In genomic region chr10:80528901-80529300, GRCh38 we compare ENCODE assay signal across 16 cellular contexts. TPM values are rescaled to one million over a fixed set of nuclear protein-coding genes. Genes with fewer than 3 reads are reported as not detected.
A peak's percentile ranks its signal among the peaks of the same experiment; 100 is the strongest.
DNase-seq lines count a peak whose midpoint lies in the region; ATAC-seq and TF ChIP-seq lines count a peak whose summit lies in the region.
"Had no signal": no experiment of that assay in that cellular context is flagged by ENCODE, and none has a peak within 500 bp of the region (broad histone marks: within the 10 kb centered on the region; RNA-seq: fewer than 3 reads in every experiment).

No MANE protein-coding gene starts in this region.

- TF ChIP-seq CTCF in heart left ventricle (IDR thresholded peaks at IDR 0.05): no peak
- TF ChIP-seq CTCF in activated CD8-positive, alpha-beta T cell treated with anti-CD3 and anti-CD28 coated beads for 36 hours (IDR thresholded peaks at IDR 0.05): no peak

- no peaks in the 10 kb centered on the region for H3K9me3 Mint-ChIP-seq in activated CD8-positive, alpha-beta T cell treated with anti-CD3 and anti-CD28 coated beads for 36 hours

- H3K4me3 ChIP-seq in heart left ventricle (no peak overlapping the region), thymus (ENCODE audit: low read length) (no peak overlapping the region)

- H3K27me3 Mint-ChIP-seq in activated CD8-positive, alpha-beta T cell treated with anti-CD3 and anti-CD28 coated beads for 36 hours: no peaks in the 10 kb centered on the region

- H3K27me3 ChIP-seq in heart left ventricle: no peaks in the 10 kb centered on the region
- no peaks in the 10 kb centered on the region for H3K27me3 ChIP-seq in layer of hippocampus (ENCODE audit: control insufficient read depth, insufficient read depth, low read length)
- H3K27me3 ChIP-seq in thymus (ENCODE audit: control insufficient read depth, insufficient read depth): no peaks in the 10 kb centered on the region
- H3K27me3 ChIP-seq: foreskin keratinocyte had no signal

- intact Hi-C loops in heart left ventricle (cut with DNase I) (no loop called here), Right ventricle myocardium superior (cut with DNase I) (no loop called here)
- intact Hi-C loops in activated CD8-positive, alpha-beta T cell treated with anti-CD3 and anti-CD28 coated beads for 36 hours (cut with micrococcal nuclease): no loop called here

- H3K4me3 Mint-ChIP-seq in activated CD8-positive, alpha-beta T cell treated with anti-CD3 and anti-CD28 coated beads for 36 hours: no peak overlapping the region

- POLR2A ChIA-PET in activated CD8-positive, alpha-beta T cell treated with anti-CD3 and anti-CD28 coated beads for 36 hours (lab: Charles Lee): no interaction called here

- CTCF ChIA-PET in activated CD8-positive, alpha-beta T cell treated with anti-CD3 and anti-CD28 coated beads for 36 hours (lab: Charles Lee): interaction anchor here (1.6 to 2.7 kb wide), 4 partner anchors 17 to 151 kb away, joined by 5 to 16 read pairs (median 6); no protein-coding TSS in a partner anchor

- TF ChIP-seq POLR2A in heart left ventricle (IDR thresholded peaks at IDR 0.05): no peak

- ATAC-seq in heart left ventricle (no peak), Right ventricle myocardium superior (ENCODE audit: poor library complexity) (no peak), GM18868 (IDR thresholded peaks at IDR 0.05; ENCODE audit: unreplicated experiment) (no peak), HG02870 (IDR thresholded peaks at IDR 0.05; ENCODE audit: unreplicated experiment) (no peak)
- ATAC-seq in activated CD8-positive, alpha-beta T cell treated with anti-CD3 and anti-CD28 coated beads for 36 hours: no peak
- ATAC-seq: foreskin keratinocyte had no signal

- peaks cover 2% of the 10 kb centered on the region for H3K36me3 Mint-ChIP-seq in activated CD8-positive, alpha-beta T cell treated with anti-CD3 and anti-CD28 coated beads for 36 hours (ENCODE audit: low read depth)

- H3K36me3 ChIP-seq in heart left ventricle: no peaks in the 10 kb centered on the region
- H3K36me3 ChIP-seq in thymus (ENCODE audit: control insufficient read depth, insufficient read depth): no peaks in the 10 kb centered on the region

- DNase-seq in heart left ventricle (no peak), Right ventricle myocardium superior (no peak), epidermal melanocyte (ENCODE audit: insufficient read length, low spot score) (no peak)
- DNase-seq in activated CD8-positive, alpha-beta T cell treated with anti-CD3 and anti-CD28 coated beads for 36 hours: no peak
- DNase-seq: foreskin keratinocyte; HCEC 1CT; Karpas-422; NCI-H1417 treated with DMSO at 0.1 percent for 48 hours; NK-92 treated with Interleukin-12 subunit alpha and Interleukin-12 subunit beta, amount 100 ng/mL, for 24 hours; RPMI8226 had no signal

- no peaks in the 10 kb centered on the region for H3K9me3 ChIP-seq in heart left ventricle
- no peaks in the 10 kb centered on the region for H3K9me3 ChIP-seq in thymus (ENCODE audit: control insufficient read depth)

- H3K27ac ChIP-seq in heart left ventricle: peak overlapping the region in 9 of 12 donors; percentile 43 to 74 (median 66)
- peak overlapping the region; percentile 46 for H3K27ac ChIP-seq in layer of hippocampus (ENCODE audit: low read depth, low read length)
- H3K27ac ChIP-seq in thymus (ENCODE audit: low read depth): peak overlapping the region; percentile 3
- H3K27ac ChIP-seq: foreskin keratinocyte had no signal

- 71 to 90% (median 74%) methylated on average over 6 of the region's 6 CpGs for WGBS in heart left ventricle, 4 donors
- WGBS in thymus: 93% methylated on average over 6 of the region's 6 CpGs

- H3K27ac Mint-ChIP-seq in activated CD8-positive, alpha-beta T cell treated with anti-CD3 and anti-CD28 coated beads for 36 hours: peak overlapping the region; percentile 85

- peaks cover 0 to 74% (median 19%) of the 10 kb centered on the region in 12 donors for H3K4me1 ChIP-seq in heart left ventricle
- no peaks in the 10 kb centered on the region for H3K4me1 ChIP-seq in thymus (ENCODE audit: control insufficient read depth, insufficient read depth, low read length)
- H3K4me1 ChIP-seq: foreskin keratinocyte had no signal

- H3K4me1 Mint-ChIP-seq in activated CD8-positive, alpha-beta T cell treated with anti-CD3 and anti-CD28 coated beads for 36 hours (ENCODE audit: low read depth): peaks cover 76% of the 10 kb centered on the region

RNA-seq across cellular contexts. Expression of gene SH2D4B, which starts 8.8 kb away (rescaled TPM):
- total RNA-seq in heart left ventricle (under 1 TPM in 1 of 9 donors, not detected in 8; 0.19 TPM), Right ventricle myocardium superior (not detected)
- polyA plus RNA-seq in heart left ventricle (not detected), thymus (0.18 TPM)
- under 1 TPM; 0.11 to 0.20 TPM for total RNA-seq in activated CD8-positive, alpha-beta T cell treated with anti-CD3 and anti-CD28 coated beads for 36 hours
- total RNA-seq: endothelial cell of umbilical vein, foreskin keratinocyte had no signal
- polyA plus RNA-seq: endothelial cell of umbilical vein, foreskin keratinocyte, liver had no signal

Comparison
In these comparisons a context has a peak if more than half of its experiments do, and no peak if none do; other contexts are left out.
1. H3K27ac ChIP-seq: peak in every context shown above with its lines; median percentile 66 in heart left ventricle; 46 in layer of hippocampus; 3 in thymus.